Comparison of ENCODE assay signal across 8 cellular contexts in the genomic region with DNA sequence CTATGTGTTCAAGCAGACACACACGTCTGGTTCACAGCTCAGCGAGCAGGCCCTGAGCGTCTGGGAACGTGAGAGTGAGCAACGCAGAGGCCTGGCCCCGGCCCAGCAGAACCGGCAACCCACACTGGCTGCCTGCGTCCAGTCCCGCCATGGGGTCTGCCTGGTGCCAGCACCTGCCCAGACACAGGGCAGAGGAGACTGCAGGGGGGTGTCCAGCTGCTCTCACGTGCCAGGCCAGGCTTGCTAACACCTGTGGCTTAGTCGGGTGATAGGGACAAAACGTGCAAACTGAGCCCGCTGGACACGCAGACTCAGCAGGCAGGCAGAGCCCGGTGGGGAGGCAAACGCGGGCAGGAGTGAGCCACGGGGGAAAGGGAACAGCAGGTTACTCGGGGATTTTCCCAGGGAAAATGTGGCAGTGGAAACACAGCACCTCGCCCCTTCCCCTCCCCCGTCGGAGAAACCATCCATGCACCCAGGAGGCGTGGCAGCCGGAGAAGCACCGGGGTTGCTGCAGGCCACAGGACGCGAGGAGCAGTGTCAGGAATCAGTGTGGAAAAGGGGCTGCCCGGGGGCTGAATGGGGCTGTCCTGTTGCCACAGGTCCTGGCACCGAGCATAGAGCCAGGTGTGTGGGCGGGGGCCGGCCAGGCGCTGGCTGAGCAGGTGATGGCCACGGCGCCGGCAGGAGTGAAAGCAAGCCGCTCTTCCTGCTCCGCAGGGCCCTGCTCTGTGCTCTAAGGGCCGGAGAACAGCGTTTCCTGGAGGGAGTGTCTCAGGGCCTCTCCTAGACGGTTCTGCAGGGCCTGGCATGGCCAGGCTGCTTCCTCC.
DNase-seq lines count a peak whose midpoint lies in the region; ATAC-seq and TF ChIP-seq lines count a peak whose summit lies in the region.

No MANE protein-coding gene starts in this region.

- intact Hi-C loops in CD14-positive monocyte (cut with micrococcal nuclease), result no loop called here

- H3K36me3 Mint-ChIP-seq in CD14-positive monocyte (peaks cover 45 to 58% of the 10 kb centered on the region in 2 donors), nephron progenitor cell (ENCODE audit: low read depth) (peaks cover 18% of the 10 kb centered on the region)

- peak overlapping the region; percentile 66 for H3K27ac ChIP-seq in epithelial cell of prostate

- peak; percentile 43 for DNase-seq in CD14-positive monocyte (ENCODE audit: low spot score)
- peak; percentile 68 for DNase-seq in NCI-H2196 (lab: John Stamatoyannopoulos, UW; ENCODE audit: unreplicated experiment)
- no peak for DNase-seq in epithelial cell of prostate (ENCODE audit: low read depth, low spot score)
- peak; percentile 41 for DNase-seq in nephron progenitor cell
- DNase-seq in NCI-H82 treated with DMSO at 0.1 percent for 48 hours (lab: John Stamatoyannopoulos, UW; ENCODE audit: unreplicated experiment), result no peak

- ATAC-seq in GM21381 (IDR thresholded peaks at IDR 0.05; ENCODE audit: unreplicated experiment) (no peak), GM18873 (IDR thresholded peaks at IDR 0.05; ENCODE audit: low FRiP score, unreplicated experiment) (no peak), GM21515 (IDR thresholded peaks at IDR 0.05; ENCODE audit: unreplicated experiment) (no peak)

- no peak for TF ChIP-seq CTCF in CD14-positive monocyte (IDR thresholded peaks at IDR 0.05)
- no peak for TF ChIP-seq CTCF in nephron progenitor cell (IDR thresholded peaks at IDR 0.05)

- peak overlapping the region; percentile 11 to 60 for H3K4me3 Mint-ChIP-seq in CD14-positive monocyte
- no peak overlapping the region for H3K4me3 Mint-ChIP-seq in nephron progenitor cell

- H3K4me1 Mint-ChIP-seq in CD14-positive monocyte (peaks cover 93% of the 10 kb centered on the region), nephron progenitor cell (peaks cover 69% of the 10 kb centered on the region)

- H3K9me3 Mint-ChIP-seq in CD14-positive monocyte, result peaks cover 0 to 5% (median 0%) of the 10 kb centered on the region in 7 donors
- H3K9me3 Mint-ChIP-seq in nephron progenitor cell, result peaks cover 13% of the 10 kb centered on the region

- H3K27me3 Mint-ChIP-seq in CD14-positive monocyte (ENCODE audit: low read depth in 3 of 3), result peaks cover 0 to 1% (median 0%) of the 10 kb centered on the region in 3 donors
- H3K27me3 Mint-ChIP-seq in nephron progenitor cell (ENCODE audit: low read depth, poor library complexity), result no peaks in the 10 kb centered on the region

- H3K27ac Mint-ChIP-seq in CD14-positive monocyte, result peak overlapping the region in 6 of 7 donors; percentile 40 to 79 (median 47)
- H3K27ac Mint-ChIP-seq in nephron progenitor cell, result peak overlapping the region; percentile 79

Comparison
In these comparisons a context has a peak if more than half of its experiments do, and no peak if none do; other contexts are left out.
1. DNase-seq: peak in CD14-positive monocyte (single experiment), NCI-H2196 (single experiment) and nephron progenitor cell (single experiment); none in epithelial cell of prostate (single experiment) and NCI-H82 treated with DMSO at 0.1 percent for 48 hours (single experiment).